ENCODE assay signal across 8 cellular contexts in the genomic region with DNA sequence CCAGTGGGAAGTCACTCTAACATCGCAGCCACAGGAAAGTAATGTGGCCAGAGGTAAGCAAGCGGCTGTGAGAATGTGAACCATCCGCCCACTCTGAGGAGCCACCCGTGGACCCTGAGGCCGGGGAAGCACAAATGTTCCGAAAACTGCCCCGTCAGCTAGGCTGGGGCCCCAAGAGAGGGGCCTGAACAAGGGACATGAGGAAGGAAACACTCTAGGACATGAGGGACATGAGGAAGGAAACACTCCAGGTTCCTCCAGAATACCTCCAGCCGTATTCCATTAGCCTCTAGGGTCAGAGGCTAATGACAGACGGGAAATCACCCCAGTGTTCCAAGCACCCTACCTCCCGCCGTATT. TPM values are rescaled to one million over a fixed set of nuclear protein-coding genes. Genes with fewer than 3 reads are reported as not detected.
A peak's percentile ranks its signal among the peaks of the same experiment; 100 is the strongest.
DNase-seq lines count a peak whose midpoint lies in the region; ATAC-seq and TF ChIP-seq lines count a peak whose summit lies in the region.

No MANE protein-coding gene starts in this region.

- TF ChIP-seq CTCF in WI38 (IDR thresholded peaks at IDR 0.05; ENCODE audit: low read depth, low read length), result no peak

- H3K14ac ChIP-seq in neuronal stem cell (ENCODE audit: low read length), result no peak overlapping the region

- H3K27me3 ChIP-seq in neuronal stem cell (ENCODE audit: control insufficient read depth in 3 of 3, insufficient read depth in 3 of 3, low read depth in 1 of 3, low read length in 3 of 3), result no peaks in the 10 kb centered on the region

- peak; percentile 39 for ATAC-seq in HG02840 (IDR thresholded peaks at IDR 0.05; ENCODE audit: low FRiP score, unreplicated experiment)
- no peak for ATAC-seq in HG03342 (IDR thresholded peaks at IDR 0.05; ENCODE audit: unreplicated experiment)

- no peak overlapping the region for H3K27ac ChIP-seq in neuronal stem cell (replicated peaks; ENCODE audit: low read length)

- H3K4me1 ChIP-seq in neuronal stem cell (ENCODE audit: control insufficient read depth in 2 of 2, insufficient read depth in 1 of 2, low read depth in 1 of 2, low read length in 2 of 2), result peaks cover 0 to 3% of the 10 kb centered on the region in 2 donors

- no CpG with 5 or more reads among the region's 11 CpGs for WGBS in neuronal stem cell (ENCODE audit: extremely low coverage in 2 of 2, insufficient read length in 2 of 2, insufficient replicate concordance in 1 of 2), 2 donors

- H2BK120ac ChIP-seq in neuronal stem cell (ENCODE audit: low read depth, low read length), result no peak overlapping the region

- peaks cover 1 to 31% of the 10 kb centered on the region in 2 donors for H3K36me3 ChIP-seq in neuronal stem cell (replicated peaks in 1 of 2; ENCODE audit: control insufficient read depth in 2 of 2, insufficient read depth in 2 of 2, low read length in 2 of 2)

- no peak overlapping the region for H4K8ac ChIP-seq in neuronal stem cell (ENCODE audit: low read depth, low read length)

- DNase-seq in DMS 273 (lab: John Stamatoyannopoulos, UW; ENCODE audit: unreplicated experiment) (peak; percentile 53), DMS 273 treated with DMSO at 0.1 percent for 48 hours (lab: John Stamatoyannopoulos, UW) (no peak), fibroblast of peridontal ligament (ENCODE audit: extremely low read depth) (peak; percentile 45), neuronal stem cell (ENCODE audit: low spot score) (no peak), foreskin melanocyte (no peak)

- H2AK5ac ChIP-seq in neuronal stem cell (ENCODE audit: low read depth, low read length), result no peak overlapping the region

- H2BK5ac ChIP-seq in neuronal stem cell (ENCODE audit: low read length), result no peak overlapping the region

- no peak overlapping the region for H2BK12ac ChIP-seq in neuronal stem cell (ENCODE audit: low read length)

- H3K9ac ChIP-seq in neuronal stem cell (ENCODE audit: low read depth, low read length, poor library complexity), result peak overlapping the region; percentile 78

- no peak overlapping the region for H2BK15ac ChIP-seq in neuronal stem cell (ENCODE audit: low read length)

- no peak overlapping the region for H3K18ac ChIP-seq in neuronal stem cell (ENCODE audit: low read length)

- no peak overlapping the region for H3K4ac ChIP-seq in neuronal stem cell (ENCODE audit: low read length)

- H3K4me2 ChIP-seq in neuronal stem cell (ENCODE audit: insufficient read depth, low read length, poor library complexity, severe bottlenecking), result peak overlapping the region; percentile 85

- no peak overlapping the region for H4K91ac ChIP-seq in neuronal stem cell (ENCODE audit: low read depth, low read length, poor library complexity)

- H2AFZ ChIP-seq in neuronal stem cell (ENCODE audit: low read length), result peak overlapping the region; percentile 98

- H3K4me3 ChIP-seq in WI38 (ENCODE audit: low read depth, low read length) (peak overlapping the region; percentile 95), neuronal stem cell (ENCODE audit: low read length in 2 of 2) (peak overlapping the region; percentile 80 to 88)

- H3K79me1 ChIP-seq in neuronal stem cell (ENCODE audit: low read depth, low read length), result peaks cover 2% of the 10 kb centered on the region

- H3K23ac ChIP-seq in neuronal stem cell (ENCODE audit: low read depth, low read length, poor library complexity), result no peak overlapping the region

- no peaks in the 10 kb centered on the region for H3K9me3 ChIP-seq in neuronal stem cell (replicated peaks in 1 of 2; ENCODE audit: control insufficient read depth in 2 of 2, insufficient read depth in 1 of 2, low read depth in 1 of 2, low read length in 2 of 2)

RNA-seq across cellular contexts. Expression of a gene that starts 0.3 kb away (rescaled TPM):
- polyA plus RNA-seq in neuronal stem cell (2013, experiment 1 of 2), result 10.7 TPM
- 12.8 TPM for polyA plus RNA-seq in neuronal stem cell (2013, experiment 2 of 2)

RNA-seq across cellular contexts. Expression of a gene that starts 16.0 kb away (rescaled TPM):
- polyA plus RNA-seq in neuronal stem cell (2013, experiment 1 of 2), result 1.5 TPM
- 2.3 TPM for polyA plus RNA-seq in neuronal stem cell (2013, experiment 2 of 2)

Comparison
In these comparisons a context has a peak if more than half of its experiments do, and no peak if none do; other contexts are left out.
1. DNase-seq: peak in DMS 273 (single experiment) and fibroblast of peridontal ligament (single experiment); none in DMS 273 treated with DMSO at 0.1 percent for 48 hours (single experiment), neuronal stem cell (single experiment) and foreskin melanocyte (single experiment).